ENCODE assay signal across 10 cellular contexts in the genomic region with DNA sequence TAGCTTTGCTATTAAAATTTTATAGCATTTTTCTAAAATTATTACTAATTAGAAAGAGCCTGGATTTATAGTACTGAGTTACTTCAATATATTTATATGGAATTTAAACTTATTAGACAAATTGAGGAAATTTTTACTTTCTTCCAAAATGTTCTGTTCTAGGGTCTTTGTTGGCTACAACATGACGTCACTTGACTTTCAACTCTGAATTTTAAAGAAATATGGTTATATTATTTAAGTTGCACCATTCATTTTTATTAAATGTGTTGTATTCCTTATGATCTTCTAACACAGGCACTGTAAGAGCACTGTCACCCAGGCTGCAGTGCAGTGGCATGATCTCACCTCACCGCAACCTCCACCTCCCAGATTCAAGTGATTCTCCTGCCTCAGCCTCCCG.
"Had no signal": no experiment of that assay in that cellular context is flagged by ENCODE, and none has a peak within 500 bp of the region (broad histone marks: within the 10 kb centered on the region; RNA-seq: fewer than 3 reads in every experiment).

No MANE protein-coding gene starts in this region.

- H3K27ac ChIP-seq: GM23248 had no signal

- H2AFZ ChIP-seq: GM23248, GM23338 had no signal

- DNase-seq: GM23248, GOT3, H7, H9, HCEC 1CT, HFFc6 had no signal

- H3K9ac ChIP-seq: GM23248 had no signal

- H3K36me3 ChIP-seq: HAP-1 had no signal

- H3K9me3 ChIP-seq: HAP-1 had no signal

- FAIRE-seq: H1 had no signal

- ATAC-seq: GM23338, HCT116 had no signal

- H3K4me2 ChIP-seq: GM23338 had no signal

- H3K4me3 ChIP-seq: GM23248, GM23338, HAP-1 had no signal

- H3K4me1 ChIP-seq: HAP-1 had no signal
